In genomic region chr5:158398360-158399201, GRCh38 we compare ENCODE assay signal across 15 cellular contexts.
DNase-seq lines count a peak whose midpoint lies in the region; ATAC-seq and TF ChIP-seq lines count a peak whose summit lies in the region.
"Had no signal": no experiment of that assay in that cellular context is flagged by ENCODE, and none has a peak within 500 bp of the region (broad histone marks: within the 10 kb centered on the region; RNA-seq: fewer than 3 reads in every experiment).

No MANE protein-coding gene starts in this region.

- no peak overlapping the region for H4K5ac ChIP-seq in H9 (ENCODE audit: insufficient read length, low read depth, low read length)

- H3K4me3 Mint-ChIP-seq in H9: no peak overlapping the region
- H3K4me3 Mint-ChIP-seq: activated CD4-positive, alpha-beta memory T cell treated with anti-CD3 and anti-CD28 coated beads for 36 hours; activated naive CD8-positive, alpha-beta T cell had no signal

- H3K79me2 ChIP-seq in H9 (ENCODE audit: insufficient read depth, low read length): no peaks in the 10 kb centered on the region

- H3K27ac Mint-ChIP-seq in H9: no peak overlapping the region
- H3K27ac Mint-ChIP-seq: activated CD4-positive, alpha-beta memory T cell treated with anti-CD3 and anti-CD28 coated beads for 36 hours; activated naive CD8-positive, alpha-beta T cell had no signal

- H3T11ph ChIP-seq in H9 (ENCODE audit: low read length): no peak overlapping the region

- peaks cover 3 to 6% (median 3%) of the 10 kb centered on the region in 3 experiments; a peak in 4 of 7 replicates for H3K36me3 Mint-ChIP-seq in H9 (ENCODE audit: insufficient read depth in 1 of 3, low read depth in 3 of 3)
- H3K36me3 Mint-ChIP-seq: activated CD4-positive, alpha-beta memory T cell treated with anti-CD3 and anti-CD28 coated beads for 36 hours had no signal

- H2BK15ac ChIP-seq in H9 (ENCODE audit: low read depth, low read length): no peak overlapping the region

- H3K9me3 ChIP-seq in H9 (ENCODE audit: control insufficient read depth, low read depth, low read length): no peaks in the 10 kb centered on the region
- H3K9me3 ChIP-seq: right lobe of liver, SJSA1 had no signal

- H3K14ac ChIP-seq in H9 (ENCODE audit: insufficient read depth, low read length): no peak overlapping the region

- H4K91ac ChIP-seq in H9 (ENCODE audit: insufficient read length, low read depth, low read length): no peak overlapping the region

- no peak overlapping the region for H3K4ac ChIP-seq in H9 (ENCODE audit: low read depth, low read length)

- no peak overlapping the region for H3K27ac ChIP-seq in H9 (ENCODE audit: insufficient read length, low read depth, low read length)
- H3K27ac ChIP-seq: heart right ventricle, right lobe of liver, SJSA1 had no signal

- no peaks in the 10 kb centered on the region for H4K20me1 ChIP-seq in H9 (ENCODE audit: control insufficient read depth, insufficient read depth, insufficient read length)

- no peaks in the 10 kb centered on the region for H3K4me1 ChIP-seq in H9 (ENCODE audit: insufficient read depth, low read length)
- H3K4me1 ChIP-seq: heart right ventricle, SJSA1 had no signal

- no peaks in the 10 kb centered on the region for H3K23me2 ChIP-seq in H9 (ENCODE audit: insufficient read length, low read depth, low read length, poor library complexity, severe bottlenecking)

- no peak overlapping the region for H2AFZ ChIP-seq in H9 (ENCODE audit: low read length)

- H3K4me1 Mint-ChIP-seq in H9: 0 out of 4 replicates have a peak, but pooled peaks cover 0 to 3% of the 10 kb centered on the region in 2 experiments

- no peak overlapping the region for H2BK12ac ChIP-seq in H9 (ENCODE audit: insufficient read length, low read depth, low read length)

- H2AK5ac ChIP-seq in H9 (ENCODE audit: insufficient read length, low read length): no peak overlapping the region

- H3K9me3 Mint-ChIP-seq in H9: peaks cover 5 to 6% of the 10 kb centered on the region in 2 experiments; a peak in 3 of 5 replicates

- no peak overlapping the region for H2BK120ac ChIP-seq in H9 (ENCODE audit: low read depth, low read length, poor library complexity, severe bottlenecking)

- H2BK5ac ChIP-seq in H9 (ENCODE audit: insufficient read length, low read length): no peak overlapping the region

- TF ChIP-seq CTCF in H9 (conservative IDR thresholded peaks at IDR 0.05): no peak

- H3K4me2 ChIP-seq in H9 (ENCODE audit: insufficient read depth, insufficient read length, low read length): no peak overlapping the region

- peaks cover 2% of the 10 kb centered on the region; the same call in 1 of the 2 replicates for H3K27me3 Mint-ChIP-seq in H9 (ENCODE audit: low read depth)
- H3K27me3 Mint-ChIP-seq: activated CD4-positive, alpha-beta memory T cell treated with anti-CD3 and anti-CD28 coated beads for 36 hours; activated naive CD8-positive, alpha-beta T cell had no signal

- no peak overlapping the region for H3K18ac ChIP-seq in H9 (ENCODE audit: insufficient read length, low read depth, low read length)

- no peaks in the 10 kb centered on the region for H3K27me3 ChIP-seq in H9 (ENCODE audit: insufficient read depth, low read length)
- H3K27me3 ChIP-seq: heart right ventricle, right lobe of liver, SJSA1 had no signal

- H3K79me1 ChIP-seq in H9 (ENCODE audit: insufficient read depth, low read depth, low read length, poor library complexity, severe bottlenecking): no peaks in the 10 kb centered on the region

- ATAC-seq in GM19043 (IDR thresholded peaks at IDR 0.05; ENCODE audit: low read depth, unreplicated experiment): peak; percentile 83
- peak; percentile 86 for ATAC-seq in HG02623 (IDR thresholded peaks at IDR 0.05; ENCODE audit: unreplicated experiment)
- peak; percentile 91 for ATAC-seq in HG03432 (IDR thresholded peaks at IDR 0.05; ENCODE audit: unreplicated experiment)
- ATAC-seq: heart right ventricle, right lobe of liver had no signal

- no peak overlapping the region for H3K23ac ChIP-seq in H9 (ENCODE audit: insufficient read length, low read depth, low read length)

- no CpG with 5 or more reads among the region's 6 CpGs for WGBS in H9 (ENCODE audit: extremely low coverage, insufficient read length, low lambda C conversion rate)

- H4K8ac ChIP-seq in H9 (replicated peaks; ENCODE audit: insufficient read length, low read depth, low read length): no peak overlapping the region

- peak; percentile 47 for DNase-seq in renal cortical epithelial cell (ENCODE audit: low read depth)
- no peak for DNase-seq in H9
- no peak for DNase-seq in islet precursor cell
- DNase-seq in NCI-H510A treated with DMSO at 0.1 percent for 48 hours (lab: John Stamatoyannopoulos, UW): no peak
- no peak for DNase-seq in head of caudate nucleus
- DNase-seq: activated CD4-positive, alpha-beta memory T cell treated with anti-CD3 and anti-CD28 coated beads for 36 hours; Calu3; heart right ventricle; NCI-H2171 treated with DMSO at 0.1 percent for 48 hours; right lobe of liver had no signal

- no peak overlapping the region for H3K56ac ChIP-seq in H9 (ENCODE audit: insufficient read length, low read depth, low read length)

- intact Hi-C loops in head of caudate nucleus (cut with DNase I): no loop called here

- no peak overlapping the region for H3K9ac ChIP-seq in H9 (ENCODE audit: extremely low read depth, insufficient read length, low read length)

- no peak overlapping the region for H2BK20ac ChIP-seq in H9 (ENCODE audit: low read depth, low read length, poor library complexity, severe bottlenecking)
